In genomic region chr12:46516238-46516932, GRCh38 we compare ENCODE assay signal across 23 cellular contexts.
DNase-seq lines count a peak whose midpoint lies in the region; ATAC-seq, FAIRE-seq and TF ChIP-seq lines count a peak whose summit lies in the region.
"Had no signal": no experiment of that assay in that cellular context is flagged by ENCODE, and none has a peak within 500 bp of the region (broad histone marks: within the 10 kb centered on the region; RNA-seq: fewer than 3 reads in every experiment).

No MANE protein-coding gene starts in this region.

- dilution Hi-C loops in keratinocyte (cut with MboI; ENCODE audit: extremely low pct_ligation_motif_present, low sequenced_read_pairs) = no loop called here

- H3K27me3 Mint-ChIP-seq in T-helper 1 cell treated with Interleukin-12 subunit alpha and Interleukin-12 subunit beta and Interleukin-4 antibody, amounts not matched to agents 30 μg/mL and 1 μg/mL, for 36 hours (ENCODE audit: low read depth) = no peaks in the 10 kb centered on the region
- no peaks in the 10 kb centered on the region for H3K27me3 Mint-ChIP-seq in stimulated activated naive CD8-positive, alpha-beta T cell treated with anti-CD3 and anti-CD28 coated beads, Interleukin-15, Interleukin-2, amounts not matched to agents 100 ng/mL and 50 ng/mL, for 24 hours
- H3K27me3 Mint-ChIP-seq: naive B cell had no signal

- intact Hi-C loops in left colon (cut with DNase I, micrococcal nuclease) = no loop called here

- peaks cover 29% of the 10 kb centered on the region for H3K9me3 Mint-ChIP-seq in T-helper 1 cell treated with Interleukin-12 subunit alpha and Interleukin-12 subunit beta and Interleukin-4 antibody, amounts not matched to agents 30 μg/mL and 1 μg/mL, for 36 hours
- H3K9me3 Mint-ChIP-seq in stimulated activated naive CD8-positive, alpha-beta T cell treated with anti-CD3 and anti-CD28 coated beads, Interleukin-15, Interleukin-2, amounts not matched to agents 100 ng/mL and 50 ng/mL, for 24 hours = no peaks in the 10 kb centered on the region

- no peaks in the 10 kb centered on the region for H3K79me2 ChIP-seq in keratinocyte (ENCODE audit: control insufficient read depth, insufficient read depth, low read length)

- no peak overlapping the region for H3K4me3 Mint-ChIP-seq in T-helper 1 cell treated with Interleukin-12 subunit alpha and Interleukin-12 subunit beta and Interleukin-4 antibody, amounts not matched to agents 30 μg/mL and 1 μg/mL, for 36 hours
- H3K4me3 Mint-ChIP-seq in stimulated activated naive CD8-positive, alpha-beta T cell treated with anti-CD3 and anti-CD28 coated beads, Interleukin-15, Interleukin-2, amounts not matched to agents 100 ng/mL and 50 ng/mL, for 24 hours = no peak overlapping the region
- H3K4me3 Mint-ChIP-seq: HFFc6 had no signal

- H3K9me3 ChIP-seq in keratinocyte (ENCODE audit: control insufficient read depth, low read depth, low read length) = no peaks in the 10 kb centered on the region
- H3K9me3 ChIP-seq: colonic mucosa, ovary had no signal

- no peak for FAIRE-seq in keratinocyte (lab: Jason Lieb, UNC)
- FAIRE-seq: G401.6 had no signal

- TF ChIP-seq CTCF in keratinocyte (optimal IDR thresholded peaks at IDR 0.05 in 1 of 3, IDR thresholded peaks at IDR 0.05 in 1 of 3, conservative IDR thresholded peaks at IDR 0.05 in 1 of 3; ENCODE audit: extremely low read depth in 1 of 3, insufficient read depth in 2 of 3, low read length in 3 of 3) = no peak

- DNase-seq in T-helper 1 cell (no peak), keratinocyte (ENCODE audit: low read depth, low spot score) (no peak), left colon (no peak)
- no peak for DNase-seq in stimulated activated naive CD8-positive, alpha-beta T cell treated with anti-CD3 and anti-CD28 coated beads, Interleukin-15, Interleukin-2, amounts not matched to agents 100 U/mL and 50 U/mL, for 24 hours
- DNase-seq: activated CD4-positive, alpha-beta T cell treated with anti-CD3 and anti-CD28 coated beads for 4 hours; Calu3; colonic mucosa; HFFc6; Kasumi-1; NCI-H2107; NCI-H524 treated with DMSO at 0.1 percent for 48 hours; SHP77 treated with DMSO at 0.1 percent for 48 hours; T1000 had no signal

- H3K27ac ChIP-seq in keratinocyte (ENCODE audit: control insufficient read depth, insufficient read depth, low read length) = no peak overlapping the region
- H3K27ac ChIP-seq: 22Rv1, colonic mucosa, ovary had no signal

- H3K4me1 Mint-ChIP-seq in T-helper 1 cell treated with Interleukin-12 subunit alpha and Interleukin-12 subunit beta and Interleukin-4 antibody, amounts not matched to agents 30 μg/mL and 1 μg/mL, for 36 hours (ENCODE audit: low read depth) = peaks cover 55% of the 10 kb centered on the region
- peaks cover 60% of the 10 kb centered on the region for H3K4me1 Mint-ChIP-seq in stimulated activated naive CD8-positive, alpha-beta T cell treated with anti-CD3 and anti-CD28 coated beads, Interleukin-15, Interleukin-2, amounts not matched to agents 100 ng/mL and 50 ng/mL, for 24 hours (ENCODE audit: low read depth)

- no peak for ATAC-seq in stimulated activated naive CD8-positive, alpha-beta T cell treated with anti-CD3 and anti-CD28 coated beads, Interleukin-15, Interleukin-2, amounts not matched to agents 100 U/mL and 50 U/mL, for 24 hours
- ATAC-seq in left colon (no peak), GM18873 (IDR thresholded peaks at IDR 0.05; ENCODE audit: low FRiP score, unreplicated experiment) (no peak), HG03378 (IDR thresholded peaks at IDR 0.05; ENCODE audit: unreplicated experiment) (no peak)

- peak overlapping the region; percentile 99 for H3K27ac Mint-ChIP-seq in T-helper 1 cell treated with Interleukin-12 subunit alpha and Interleukin-12 subunit beta and Interleukin-4 antibody, amounts not matched to agents 30 μg/mL and 1 μg/mL, for 36 hours
- H3K27ac Mint-ChIP-seq in stimulated activated naive CD8-positive, alpha-beta T cell treated with anti-CD3 and anti-CD28 coated beads, Interleukin-15, Interleukin-2, amounts not matched to agents 100 ng/mL and 50 ng/mL, for 24 hours = peak overlapping the region; percentile 96
- H3K27ac Mint-ChIP-seq: HFFc6 had no signal

- peaks cover 34% of the 10 kb centered on the region for H3K4me1 ChIP-seq in keratinocyte (ENCODE audit: control insufficient read depth, extremely low read depth, insufficient read depth, low read length)
- H3K4me1 ChIP-seq: colonic mucosa had no signal

- H3K4me2 ChIP-seq in keratinocyte (ENCODE audit: control insufficient read depth, extremely low read depth, insufficient read depth, low read depth, low read length) = peak overlapping the region; percentile 29

- no peak overlapping the region for H3K4me3 ChIP-seq in keratinocyte (ENCODE audit: control insufficient read depth in 2 of 3, extremely low read depth in 1 of 3, insufficient read depth in 2 of 3, low read depth in 1 of 3, low read length in 3 of 3)
- H3K4me3 ChIP-seq: colonic mucosa, heart left ventricle, lung, ovary had no signal

- no peaks in the 10 kb centered on the region for H3K27me3 ChIP-seq in keratinocyte (ENCODE audit: control insufficient read depth, extremely low read depth, insufficient read depth, low read length)
- H3K27me3 ChIP-seq: colonic mucosa, heart left ventricle, ovary had no signal

- H4K20me1 ChIP-seq in keratinocyte (ENCODE audit: control insufficient read depth, extremely low read depth, insufficient read depth, low read length) = no peaks in the 10 kb centered on the region

- H3K9me1 ChIP-seq in keratinocyte (ENCODE audit: control insufficient read depth, extremely low read depth, insufficient read depth, low read length) = no peaks in the 10 kb centered on the region

- H3K36me3 ChIP-seq in keratinocyte (ENCODE audit: control insufficient read depth in 2 of 2, extremely low read depth in 1 of 2, insufficient read depth in 2 of 2, low read length in 2 of 2) = no peaks in the 10 kb centered on the region
- H3K36me3 ChIP-seq: colonic mucosa, heart left ventricle, ovary had no signal

- no peak overlapping the region for H3K9ac ChIP-seq in keratinocyte (ENCODE audit: control insufficient read depth, extremely low read depth, insufficient read depth, low read length)

- peak overlapping the region; percentile 81 for H2AFZ ChIP-seq in keratinocyte (ENCODE audit: control insufficient read depth, low read length)

- H3K36me3 Mint-ChIP-seq in T-helper 1 cell treated with Interleukin-12 subunit alpha and Interleukin-12 subunit beta and Interleukin-4 antibody, amounts not matched to agents 30 μg/mL and 1 μg/mL, for 36 hours (ENCODE audit: low read depth) = peaks cover 38% of the 10 kb centered on the region
- H3K36me3 Mint-ChIP-seq in stimulated activated naive CD8-positive, alpha-beta T cell treated with anti-CD3 and anti-CD28 coated beads, Interleukin-15, Interleukin-2, amounts not matched to agents 100 ng/mL and 50 ng/mL, for 24 hours (ENCODE audit: low read depth) = no peaks in the 10 kb centered on the region
- H3K36me3 Mint-ChIP-seq: naive B cell had no signal
